1 cellular context compared by ENCODE assay signal in the genomic region with DNA sequence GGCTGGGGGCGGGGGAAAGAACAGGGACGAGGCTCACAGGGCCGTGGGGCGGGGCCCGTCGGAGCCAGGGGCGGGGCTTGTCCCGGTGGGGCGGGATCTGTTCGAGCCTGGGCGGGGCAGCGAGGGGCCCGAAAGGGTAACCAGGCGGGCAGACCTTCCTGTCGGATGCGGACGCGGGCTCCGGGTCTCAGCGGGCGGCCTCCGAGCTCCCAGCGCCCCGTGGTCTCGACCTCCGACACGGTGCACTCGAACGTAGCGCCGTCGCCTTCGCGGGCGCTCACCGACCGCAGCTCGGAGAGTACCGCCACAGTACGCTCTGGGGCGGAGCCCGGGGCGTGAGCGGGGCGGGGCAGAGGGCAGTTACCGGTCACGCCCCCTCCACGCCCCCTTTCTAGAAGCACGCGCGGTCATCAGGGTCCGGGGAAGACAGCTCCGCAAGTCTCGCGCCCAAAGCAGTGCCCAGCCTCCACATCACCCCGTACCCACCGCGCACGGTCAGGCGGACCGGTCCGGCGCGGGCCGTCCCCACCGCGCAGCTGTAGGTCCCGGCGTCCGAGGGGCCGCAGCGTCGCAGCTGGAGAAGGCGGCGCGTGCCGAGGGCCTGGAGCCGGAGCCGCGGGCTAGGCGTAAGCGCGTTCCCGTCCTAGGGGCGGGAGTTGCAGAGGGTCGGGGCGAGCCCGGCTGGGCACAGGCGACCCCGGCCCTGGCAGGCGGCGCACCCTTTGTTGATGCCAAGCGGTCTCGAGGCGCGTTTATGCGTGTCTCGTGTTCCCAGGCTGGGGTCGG.
TF ChIP-seq lines count a peak whose summit lies in the region.

No MANE protein-coding gene starts in this region.

TF ChIP-seq in H1, 55 proteins besides CTCF, POLR2A, EP300 and RAD21:
- no peak; the same call in 1 of the 2 replicates for TF ChIP-seq CREB1 (IDR thresholded peaks at IDR 0.05)
- TF ChIP-seq RXRA (IDR thresholded peaks at IDR 0.05; ENCODE audit: insufficient read depth, low read depth, low read length), result no peak
- no peak for TF ChIP-seq TEAD4 (IDR thresholded peaks at IDR 0.05; ENCODE audit: low read depth, low read length)
- TF ChIP-seq SP1 (IDR thresholded peaks at IDR 0.05; ENCODE audit: low read depth, low read length), result peak; percentile 80
- peak; percentile 96 for TF ChIP-seq KDM4A (IDR thresholded peaks at IDR 0.05; ENCODE audit: low read depth, low read length, severe bottlenecking)
- no peak for TF ChIP-seq SP2 (IDR thresholded peaks at IDR 0.05; ENCODE audit: low read length)
- TF ChIP-seq, protein P1, sequence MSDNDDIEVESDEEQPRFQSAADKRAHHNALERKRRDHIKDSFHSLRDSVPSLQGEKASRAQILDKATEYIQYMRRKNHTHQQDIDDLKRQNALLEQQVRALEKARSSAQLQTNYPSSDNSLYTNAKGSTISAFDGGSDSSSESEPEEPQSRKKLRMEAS (IDR thresholded peaks at IDR 0.05), result peak; percentile 83
- TF ChIP-seq, protein P2, sequence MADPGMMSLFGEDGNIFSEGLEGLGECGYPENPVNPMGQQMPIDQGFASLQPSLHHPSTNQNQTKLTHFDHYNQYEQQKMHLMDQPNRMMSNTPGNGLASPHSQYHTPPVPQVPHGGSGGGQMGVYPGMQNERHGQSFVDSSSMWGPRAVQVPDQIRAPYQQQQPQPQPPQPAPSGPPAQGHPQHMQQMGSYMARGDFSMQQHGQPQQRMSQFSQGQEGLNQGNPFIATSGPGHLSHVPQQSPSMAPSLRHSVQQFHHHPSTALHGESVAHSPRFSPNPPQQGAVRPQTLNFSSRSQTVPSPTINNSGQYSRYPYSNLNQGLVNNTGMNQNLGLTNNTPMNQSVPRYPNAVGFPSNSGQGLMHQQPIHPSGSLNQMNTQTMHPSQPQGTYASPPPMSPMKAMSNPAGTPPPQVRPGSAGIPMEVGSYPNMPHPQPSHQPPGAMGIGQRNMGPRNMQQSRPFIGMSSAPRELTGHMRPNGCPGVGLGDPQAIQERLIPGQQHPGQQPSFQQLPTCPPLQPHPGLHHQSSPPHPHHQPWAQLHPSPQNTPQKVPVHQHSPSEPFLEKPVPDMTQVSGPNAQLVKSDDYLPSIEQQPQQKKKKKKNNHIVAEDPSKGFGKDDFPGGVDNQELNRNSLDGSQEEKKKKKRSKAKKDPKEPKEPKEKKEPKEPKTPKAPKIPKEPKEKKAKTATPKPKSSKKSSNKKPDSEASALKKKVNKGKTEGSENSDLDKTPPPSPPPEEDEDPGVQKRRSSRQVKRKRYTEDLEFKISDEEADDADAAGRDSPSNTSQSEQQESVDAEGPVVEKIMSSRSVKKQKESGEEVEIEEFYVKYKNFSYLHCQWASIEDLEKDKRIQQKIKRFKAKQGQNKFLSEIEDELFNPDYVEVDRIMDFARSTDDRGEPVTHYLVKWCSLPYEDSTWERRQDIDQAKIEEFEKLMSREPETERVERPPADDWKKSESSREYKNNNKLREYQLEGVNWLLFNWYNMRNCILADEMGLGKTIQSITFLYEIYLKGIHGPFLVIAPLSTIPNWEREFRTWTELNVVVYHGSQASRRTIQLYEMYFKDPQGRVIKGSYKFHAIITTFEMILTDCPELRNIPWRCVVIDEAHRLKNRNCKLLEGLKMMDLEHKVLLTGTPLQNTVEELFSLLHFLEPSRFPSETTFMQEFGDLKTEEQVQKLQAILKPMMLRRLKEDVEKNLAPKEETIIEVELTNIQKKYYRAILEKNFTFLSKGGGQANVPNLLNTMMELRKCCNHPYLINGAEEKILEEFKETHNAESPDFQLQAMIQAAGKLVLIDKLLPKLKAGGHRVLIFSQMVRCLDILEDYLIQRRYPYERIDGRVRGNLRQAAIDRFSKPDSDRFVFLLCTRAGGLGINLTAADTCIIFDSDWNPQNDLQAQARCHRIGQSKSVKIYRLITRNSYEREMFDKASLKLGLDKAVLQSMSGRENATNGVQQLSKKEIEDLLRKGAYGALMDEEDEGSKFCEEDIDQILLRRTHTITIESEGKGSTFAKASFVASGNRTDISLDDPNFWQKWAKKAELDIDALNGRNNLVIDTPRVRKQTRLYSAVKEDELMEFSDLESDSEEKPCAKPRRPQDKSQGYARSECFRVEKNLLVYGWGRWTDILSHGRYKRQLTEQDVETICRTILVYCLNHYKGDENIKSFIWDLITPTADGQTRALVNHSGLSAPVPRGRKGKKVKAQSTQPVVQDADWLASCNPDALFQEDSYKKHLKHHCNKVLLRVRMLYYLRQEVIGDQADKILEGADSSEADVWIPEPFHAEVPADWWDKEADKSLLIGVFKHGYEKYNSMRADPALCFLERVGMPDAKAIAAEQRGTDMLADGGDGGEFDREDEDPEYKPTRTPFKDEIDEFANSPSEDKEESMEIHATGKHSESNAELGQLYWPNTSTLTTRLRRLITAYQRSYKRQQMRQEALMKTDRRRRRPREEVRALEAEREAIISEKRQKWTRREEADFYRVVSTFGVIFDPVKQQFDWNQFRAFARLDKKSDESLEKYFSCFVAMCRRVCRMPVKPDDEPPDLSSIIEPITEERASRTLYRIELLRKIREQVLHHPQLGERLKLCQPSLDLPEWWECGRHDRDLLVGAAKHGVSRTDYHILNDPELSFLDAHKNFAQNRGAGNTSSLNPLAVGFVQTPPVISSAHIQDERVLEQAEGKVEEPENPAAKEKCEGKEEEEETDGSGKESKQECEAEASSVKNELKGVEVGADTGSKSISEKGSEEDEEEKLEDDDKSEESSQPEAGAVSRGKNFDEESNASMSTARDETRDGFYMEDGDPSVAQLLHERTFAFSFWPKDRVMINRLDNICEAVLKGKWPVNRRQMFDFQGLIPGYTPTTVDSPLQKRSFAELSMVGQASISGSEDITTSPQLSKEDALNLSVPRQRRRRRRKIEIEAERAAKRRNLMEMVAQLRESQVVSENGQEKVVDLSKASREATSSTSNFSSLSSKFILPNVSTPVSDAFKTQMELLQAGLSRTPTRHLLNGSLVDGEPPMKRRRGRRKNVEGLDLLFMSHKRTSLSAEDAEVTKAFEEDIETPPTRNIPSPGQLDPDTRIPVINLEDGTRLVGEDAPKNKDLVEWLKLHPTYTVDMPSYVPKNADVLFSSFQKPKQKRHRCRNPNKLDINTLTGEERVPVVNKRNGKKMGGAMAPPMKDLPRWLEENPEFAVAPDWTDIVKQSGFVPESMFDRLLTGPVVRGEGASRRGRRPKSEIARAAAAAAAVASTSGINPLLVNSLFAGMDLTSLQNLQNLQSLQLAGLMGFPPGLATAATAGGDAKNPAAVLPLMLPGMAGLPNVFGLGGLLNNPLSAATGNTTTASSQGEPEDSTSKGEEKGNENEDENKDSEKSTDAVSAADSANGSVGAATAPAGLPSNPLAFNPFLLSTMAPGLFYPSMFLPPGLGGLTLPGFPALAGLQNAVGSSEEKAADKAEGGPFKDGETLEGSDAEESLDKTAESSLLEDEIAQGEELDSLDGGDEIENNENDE (IDR thresholded peaks at IDR 0.05; ENCODE audit: insufficient replicate concordance, low read length), result no peak
- TF ChIP-seq CTBP2 (IDR thresholded peaks at IDR 0.05; ENCODE audit: borderline replicate concordance, insufficient read depth, insufficient read length, low read length), result no peak
- TF ChIP-seq JUN (IDR thresholded peaks at IDR 0.05; ENCODE audit: low read depth, low read length), result no peak
- TF ChIP-seq FOSL1 (IDR thresholded peaks at IDR 0.05; ENCODE audit: insufficient read depth, low read depth, low read length), result no peak
- TF ChIP-seq, protein P3, sequence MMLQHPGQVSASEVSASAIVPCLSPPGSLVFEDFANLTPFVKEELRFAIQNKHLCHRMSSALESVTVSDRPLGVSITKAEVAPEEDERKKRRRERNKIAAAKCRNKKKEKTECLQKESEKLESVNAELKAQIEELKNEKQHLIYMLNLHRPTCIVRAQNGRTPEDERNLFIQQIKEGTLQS (IDR thresholded peaks at IDR 0.05; ENCODE audit: insufficient read depth, low read depth, low read length), result no peak
- no peak for TF ChIP-seq NANOG (IDR thresholded peaks at IDR 0.05; ENCODE audit: insufficient read depth, low read depth, low read length, poor library complexity, severe bottlenecking)
- 0 out of 2 replicates have a peak, but pooled peaks have one; percentile 15 for TF ChIP-seq KDM1A (IDR thresholded peaks at IDR 0.05; ENCODE audit: borderline replicate concordance, low read length)
- 0 out of 4 replicates have a peak, but pooled peaks of 1 of the 2 experiments have one; percentile 24 for TF ChIP-seq HDAC2 (IDR thresholded peaks at IDR 0.05; ENCODE audit: borderline replicate concordance in 1 of 2, low read depth in 2 of 2, low read length in 2 of 2)
- peak; percentile 50; the same call in 1 of the 2 replicates for TF ChIP-seq PHF8 (conservative IDR thresholded peaks at IDR 0.05; ENCODE audit: low read depth, low read length)
- TF ChIP-seq SUZ12 (IDR thresholded peaks at IDR 0.05; ENCODE audit: low read length), result no peak
- TF ChIP-seq JUND (IDR thresholded peaks at IDR 0.05; ENCODE audit: low read length), result no peak
- no peak for TF ChIP-seq CBX8 (IDR thresholded peaks at IDR 0.05; ENCODE audit: borderline replicate concordance, low read depth, low read length)
- no peak for TF ChIP-seq CHD2 (IDR thresholded peaks at IDR 0.05; ENCODE audit: low read length)
- TF ChIP-seq, protein P4, sequence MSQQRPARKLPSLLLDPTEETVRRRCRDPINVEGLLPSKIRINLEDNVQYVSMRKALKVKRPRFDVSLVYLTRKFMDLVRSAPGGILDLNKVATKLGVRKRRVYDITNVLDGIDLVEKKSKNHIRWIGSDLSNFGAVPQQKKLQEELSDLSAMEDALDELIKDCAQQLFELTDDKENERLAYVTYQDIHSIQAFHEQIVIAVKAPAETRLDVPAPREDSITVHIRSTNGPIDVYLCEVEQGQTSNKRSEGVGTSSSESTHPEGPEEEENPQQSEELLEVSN (IDR thresholded peaks at IDR 0.05), result peak; percentile 78
- peak; percentile 28 for TF ChIP-seq ASH2L (IDR thresholded peaks at IDR 0.05; ENCODE audit: low read length)
- no peak for TF ChIP-seq SIX5 (IDR thresholded peaks at IDR 0.05; ENCODE audit: low read depth, low read length)
- TF ChIP-seq CEBPB (IDR thresholded peaks at IDR 0.05; ENCODE audit: low read depth, low read length), result no peak
- peak in 1 of 2 experiments; percentile 74; a peak in 2 of 4 replicates for TF ChIP-seq SIN3A (conservative IDR thresholded peaks at IDR 0.05 in 1 of 2, IDR thresholded peaks at IDR 0.05 in 1 of 2; ENCODE audit: low read depth in 1 of 2, low read length in 2 of 2)
- TF ChIP-seq HDAC6 (IDR thresholded peaks at IDR 0.05; ENCODE audit: low read depth, low read length), result no peak
- no peak for TF ChIP-seq GABPA (IDR thresholded peaks at IDR 0.05; ENCODE audit: borderline replicate concordance, insufficient read depth, low read length)
- no peak for TF ChIP-seq BRCA1 (IDR thresholded peaks at IDR 0.05; ENCODE audit: low read depth, low read length)
- no peak for TF ChIP-seq CHD1 (IDR thresholded peaks at IDR 0.05; ENCODE audit: low read depth, low read length)
- TF ChIP-seq, protein P5, sequence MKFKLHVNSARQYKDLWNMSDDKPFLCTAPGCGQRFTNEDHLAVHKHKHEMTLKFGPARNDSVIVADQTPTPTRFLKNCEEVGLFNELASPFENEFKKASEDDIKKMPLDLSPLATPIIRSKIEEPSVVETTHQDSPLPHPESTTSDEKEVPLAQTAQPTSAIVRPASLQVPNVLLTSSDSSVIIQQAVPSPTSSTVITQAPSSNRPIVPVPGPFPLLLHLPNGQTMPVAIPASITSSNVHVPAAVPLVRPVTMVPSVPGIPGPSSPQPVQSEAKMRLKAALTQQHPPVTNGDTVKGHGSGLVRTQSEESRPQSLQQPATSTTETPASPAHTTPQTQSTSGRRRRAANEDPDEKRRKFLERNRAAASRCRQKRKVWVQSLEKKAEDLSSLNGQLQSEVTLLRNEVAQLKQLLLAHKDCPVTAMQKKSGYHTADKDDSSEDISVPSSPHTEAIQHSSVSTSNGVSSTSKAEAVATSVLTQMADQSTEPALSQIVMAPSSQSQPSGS (IDR thresholded peaks at IDR 0.05; ENCODE audit: low read length), result peak; percentile 63; the same call in 1 of the 2 replicates
- no peak for TF ChIP-seq SIRT6 (IDR thresholded peaks at IDR 0.05; ENCODE audit: low read length)
- TF ChIP-seq SP4 (IDR thresholded peaks at IDR 0.05; ENCODE audit: low read length), result peak; percentile 96
- TF ChIP-seq TAF1 (IDR thresholded peaks at IDR 0.05; ENCODE audit: low read depth, low read length), result no peak
